In genomic region chr9:36788534-36788933, GRCh38 we compare ENCODE assay signal across 15 cellular contexts.
DNase-seq lines count a peak whose midpoint lies in the region; ATAC-seq and TF ChIP-seq lines count a peak whose summit lies in the region.
"Had no signal": no experiment of that assay in that cellular context is flagged by ENCODE, and none has a peak within 500 bp of the region (broad histone marks: within the 10 kb centered on the region; RNA-seq: fewer than 3 reads in every experiment).

No MANE protein-coding gene starts in this region.

- no peak overlapping the region for H3K4me3 ChIP-seq in AG09309 (ENCODE audit: control insufficient read depth, low read depth, low read length)
- no peak overlapping the region for H3K4me3 ChIP-seq in ascending aorta
- H3K4me3 ChIP-seq: HAP-1, sigmoid colon had no signal

- H3K27me3 ChIP-seq in ascending aorta = no peaks in the 10 kb centered on the region

- peaks cover 6% of the 10 kb centered on the region; the same call in 1 of the 2 replicates for H3K27me3 Mint-ChIP-seq in WTC11 (ENCODE audit: low read depth)

- no peaks in the 10 kb centered on the region for H3K36me3 ChIP-seq in ascending aorta
- H3K36me3 ChIP-seq: HAP-1, sigmoid colon had no signal

- DNase-seq in AG09309 (ENCODE audit: low read depth) (no peak), GM13976 (ENCODE audit: low spot score) (peak; percentile 39), WTC11 (ENCODE audit: low spot score) (peak; percentile 64), left kidney (ENCODE audit: low read depth, low spot score) (peak; percentile 17), ascending aorta (ENCODE audit: low spot score in 2 of 2) (no peak)
- DNase-seq: activated CD4-positive, CD25-positive, alpha-beta regulatory T cell treated with anti-CD3 and anti-CD28 coated beads, Interleukin-2, amount 50 U/mL, for 72 hours; COR-L47; NCI-H2081; sigmoid colon had no signal

- no peak overlapping the region for H3K4me3 Mint-ChIP-seq in WTC11

- ATAC-seq in WTC11 = peak; percentile 86
- ATAC-seq in HG03457 (IDR thresholded peaks at IDR 0.05; ENCODE audit: unreplicated experiment) = no peak
- ATAC-seq in HG02610 (IDR thresholded peaks at IDR 0.05; ENCODE audit: unreplicated experiment) = no peak
- ATAC-seq in GM21619 (IDR thresholded peaks at IDR 0.05; ENCODE audit: unreplicated experiment) = no peak
- ATAC-seq: left lobe of liver had no signal

- H3K27ac ChIP-seq in ascending aorta = no peak overlapping the region
- H3K27ac ChIP-seq: sigmoid colon had no signal

- intact Hi-C loops in ascending aorta (cut with DNase I) = no loop called here

- TF ChIP-seq CTCF in AG09309 (IDR thresholded peaks at IDR 0.05; ENCODE audit: control insufficient read depth, insufficient read depth, low read depth, low read length, missing control alignments) (peak; percentile 39), GM13976 (IDR thresholded peaks at IDR 0.05; ENCODE audit: borderline replicate concordance, control extremely low read depth, extremely low read depth, insufficient read depth, missing control alignments) (peak; percentile 10), WTC11 (IDR thresholded peaks at IDR 0.05) (peak; percentile 49; the same call in 1 of the 2 replicates), ascending aorta (IDR thresholded peaks at IDR 0.05) (peak in 1 of 3 experiments; percentile 12)

- POLR2A ChIA-PET in WTC11 (lab: Charles Lee) = no interaction called here

- H3K27ac Mint-ChIP-seq in WTC11 = no peak overlapping the region
- H3K27ac Mint-ChIP-seq: activated naive CD4-positive, alpha-beta T cell treated with anti-CD3 and anti-CD28 coated beads, Interleukin-2, amount 50 U/mL, for 72 hours had no signal

- CTCF ChIA-PET in WTC11 (lab: Charles Lee) = interaction anchor here (0.9 to 1.0 kb wide), 6 partner anchors 12 to 84 kb away, joined by 3 to 6 read pairs (median 3); no protein-coding TSS in a partner anchor

- in situ Hi-C loops in GM13976 (cut with MboI; ENCODE audit: low sequenced_read_pairs, unreplicated experiment) = no loop called here

- H3K4me1 Mint-ChIP-seq in WTC11 = peaks cover 4% of the 10 kb centered on the region

- H3K9me3 ChIP-seq in ascending aorta = peaks cover 0 to 4% of the 10 kb centered on the region in 2 donors

- no peaks in the 10 kb centered on the region for H3K4me1 ChIP-seq in ascending aorta
- H3K4me1 ChIP-seq: HAP-1, sigmoid colon had no signal

- H3K9me3 Mint-ChIP-seq in WTC11 = peaks cover 7% of the 10 kb centered on the region

- peaks cover 4% of the 10 kb centered on the region for H3K36me3 Mint-ChIP-seq in WTC11

TF ChIP-seq in WTC11, 78 proteins besides CTCF, POLR2A, EP300 and RAD21:
- TF ChIP-seq GABPB1 (CRISPR knock-in tag; IDR thresholded peaks at IDR 0.05) (no peak), ZNF425 (CRISPR knock-in tag; conservative IDR thresholded peaks at IDR 0.05) (no peak), FOXK1 (CRISPR knock-in tag; IDR thresholded peaks at IDR 0.05) (no peak), TEAD4 (CRISPR knock-in tag; IDR thresholded peaks at IDR 0.05) (no peak), PRRX2 (CRISPR knock-in tag; IDR thresholded peaks at IDR 0.05) (no peak), NR2C2 (CRISPR knock-in tag; IDR thresholded peaks at IDR 0.05) (no peak), STAT6 (CRISPR knock-in tag; conservative IDR thresholded peaks at IDR 0.05; ENCODE audit: low read depth) (no peak), ZNF219 (CRISPR knock-in tag; IDR thresholded peaks at IDR 0.05; ENCODE audit: borderline replicate concordance) (no peak), USF2 (CRISPR knock-in tag; IDR thresholded peaks at IDR 0.05) (no peak), PREB (CRISPR knock-in tag; IDR thresholded peaks at IDR 0.05; ENCODE audit: borderline replicate concordance) (no peak), MXD4 (CRISPR knock-in tag; IDR thresholded peaks at IDR 0.05; ENCODE audit: borderline replicate concordance) (no peak)
TF ChIP-seq in WTC11: peak in this region for 0.

Comparison
In these comparisons a context has a peak if more than half of its experiments do, and no peak if none do; other contexts are left out.
1. DNase-seq: peak in GM13976 (single experiment), WTC11 (single experiment) and left kidney (single experiment); none in AG09309 (single experiment) and ascending aorta (0 of 2).